1 cellular context compared by ENCODE assay signal in the genomic region with DNA sequence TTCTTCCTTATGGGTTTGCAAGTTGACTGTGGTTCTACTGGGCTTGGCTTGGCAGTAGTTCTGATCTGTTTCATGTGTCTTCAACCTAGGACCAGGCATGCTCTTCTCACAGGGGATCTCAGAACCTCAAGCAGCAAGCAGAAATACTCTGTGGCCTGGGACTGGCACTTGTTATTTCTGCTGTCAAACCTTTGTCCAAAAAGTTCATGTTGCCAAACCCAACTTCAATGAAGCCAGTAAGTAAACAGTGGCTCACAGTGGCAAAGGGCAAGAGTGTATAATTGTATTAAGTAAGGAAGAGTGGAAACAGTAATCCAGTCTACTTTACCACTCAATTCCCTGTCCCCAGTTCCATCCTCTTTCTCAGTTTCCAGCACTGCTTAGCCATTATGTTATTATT.
TF ChIP-seq lines count a peak whose summit lies in the region.

No MANE protein-coding gene starts in this region.

TF ChIP-seq in liver, 16 proteins besides CTCF, POLR2A, EP300 and RAD21 (continued from another document):
- TF ChIP-seq, protein P1, sequence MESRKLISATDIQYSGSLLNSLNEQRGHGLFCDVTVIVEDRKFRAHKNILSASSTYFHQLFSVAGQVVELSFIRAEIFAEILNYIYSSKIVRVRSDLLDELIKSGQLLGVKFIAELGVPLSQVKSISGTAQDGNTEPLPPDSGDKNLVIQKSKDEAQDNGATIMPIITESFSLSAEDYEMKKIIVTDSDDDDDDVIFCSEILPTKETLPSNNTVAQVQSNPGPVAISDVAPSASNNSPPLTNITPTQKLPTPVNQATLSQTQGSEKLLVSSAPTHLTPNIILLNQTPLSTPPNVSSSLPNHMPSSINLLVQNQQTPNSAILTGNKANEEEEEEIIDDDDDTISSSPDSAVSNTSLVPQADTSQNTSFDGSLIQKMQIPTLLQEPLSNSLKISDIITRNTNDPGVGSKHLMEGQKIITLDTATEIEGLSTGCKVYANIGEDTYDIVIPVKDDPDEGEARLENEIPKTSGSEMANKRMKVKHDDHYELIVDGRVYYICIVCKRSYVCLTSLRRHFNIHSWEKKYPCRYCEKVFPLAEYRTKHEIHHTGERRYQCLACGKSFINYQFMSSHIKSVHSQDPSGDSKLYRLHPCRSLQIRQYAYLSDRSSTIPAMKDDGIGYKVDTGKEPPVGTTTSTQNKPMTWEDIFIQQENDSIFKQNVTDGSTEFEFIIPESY (IDR thresholded peaks at IDR 0.05): no peak
- no peak for TF ChIP-seq MAX (IDR thresholded peaks at IDR 0.05)
- peak; percentile 42 to 70 for TF ChIP-seq RXRA (IDR thresholded peaks at IDR 0.05)
- TF ChIP-seq, protein P2, sequence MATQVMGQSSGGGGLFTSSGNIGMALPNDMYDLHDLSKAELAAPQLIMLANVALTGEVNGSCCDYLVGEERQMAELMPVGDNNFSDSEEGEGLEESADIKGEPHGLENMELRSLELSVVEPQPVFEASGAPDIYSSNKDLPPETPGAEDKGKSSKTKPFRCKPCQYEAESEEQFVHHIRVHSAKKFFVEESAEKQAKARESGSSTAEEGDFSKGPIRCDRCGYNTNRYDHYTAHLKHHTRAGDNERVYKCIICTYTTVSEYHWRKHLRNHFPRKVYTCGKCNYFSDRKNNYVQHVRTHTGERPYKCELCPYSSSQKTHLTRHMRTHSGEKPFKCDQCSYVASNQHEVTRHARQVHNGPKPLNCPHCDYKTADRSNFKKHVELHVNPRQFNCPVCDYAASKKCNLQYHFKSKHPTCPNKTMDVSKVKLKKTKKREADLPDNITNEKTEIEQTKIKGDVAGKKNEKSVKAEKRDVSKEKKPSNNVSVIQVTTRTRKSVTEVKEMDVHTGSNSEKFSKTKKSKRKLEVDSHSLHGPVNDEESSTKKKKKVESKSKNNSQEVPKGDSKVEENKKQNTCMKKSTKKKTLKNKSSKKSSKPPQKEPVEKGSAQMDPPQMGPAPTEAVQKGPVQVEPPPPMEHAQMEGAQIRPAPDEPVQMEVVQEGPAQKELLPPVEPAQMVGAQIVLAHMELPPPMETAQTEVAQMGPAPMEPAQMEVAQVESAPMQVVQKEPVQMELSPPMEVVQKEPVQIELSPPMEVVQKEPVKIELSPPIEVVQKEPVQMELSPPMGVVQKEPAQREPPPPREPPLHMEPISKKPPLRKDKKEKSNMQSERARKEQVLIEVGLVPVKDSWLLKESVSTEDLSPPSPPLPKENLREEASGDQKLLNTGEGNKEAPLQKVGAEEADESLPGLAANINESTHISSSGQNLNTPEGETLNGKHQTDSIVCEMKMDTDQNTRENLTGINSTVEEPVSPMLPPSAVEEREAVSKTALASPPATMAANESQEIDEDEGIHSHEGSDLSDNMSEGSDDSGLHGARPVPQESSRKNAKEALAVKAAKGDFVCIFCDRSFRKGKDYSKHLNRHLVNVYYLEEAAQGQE (IDR thresholded peaks at IDR 0.05): no peak
- peak; percentile 72 to 79 for TF ChIP-seq HNF4A (conservative IDR thresholded peaks at IDR 0.05)
- peak; percentile 72 for TF ChIP-seq SP1 (IDR thresholded peaks at IDR 0.05)
- peak; percentile 97 for TF ChIP-seq FOXA2 (IDR thresholded peaks at IDR 0.05)
